Comparison of ENCODE assay signal across 26 cellular contexts in genomic region chr22:21589415-21589814, GRCh38. TPM values are rescaled to one million over a fixed set of nuclear protein-coding genes. Genes with fewer than 3 reads are reported as not detected.
DNase-seq lines count a peak whose midpoint lies in the region; ATAC-seq, FAIRE-seq and TF ChIP-seq lines count a peak whose summit lies in the region.
"Had no signal": no experiment of that assay in that cellular context is flagged by ENCODE, and none has a peak within 500 bp of the region (broad histone marks: within the 10 kb centered on the region; RNA-seq: fewer than 3 reads in every experiment).

No MANE protein-coding gene starts in this region.

- no peak for TF ChIP-seq CTCF in kidney (IDR thresholded peaks at IDR 0.05; ENCODE audit: borderline replicate concordance, extremely low read depth, insufficient read depth)

- H3K9ac ChIP-seq in trophoblast cell (ENCODE audit: low read length), result peak overlapping the region; percentile 50
- no peak overlapping the region for H3K9ac ChIP-seq in kidney (ENCODE audit: low read length in 2 of 2)
- H3K9ac ChIP-seq: KMS-11 had no signal

- peaks cover 16 to 30% of the 10 kb centered on the region in 2 experiments for H3K36me3 ChIP-seq in trophoblast cell (ENCODE audit: control insufficient read depth in 1 of 2, insufficient read depth in 2 of 2, low read length in 2 of 2)
- peaks cover 15 to 22% of the 10 kb centered on the region in 2 donors for H3K36me3 ChIP-seq in kidney (ENCODE audit: control insufficient read depth in 1 of 2, insufficient read depth in 2 of 2, low read length in 2 of 2)
- H3K36me3 ChIP-seq: uterus had no signal

- ATAC-seq in activated T-cell treated with anti-CD3 and anti-CD28 coated beads, Interleukin-2, amount 50 U/mL, for 72 hours (replicated peaks in 1 of 2), result no peak
- ATAC-seq: A549, GM12878 had no signal

- no peak overlapping the region for H3K23ac ChIP-seq in trophoblast cell (ENCODE audit: low read length)

- no peak overlapping the region for H2BK5ac ChIP-seq in trophoblast cell (ENCODE audit: low read depth, low read length, poor library complexity)

- H2BK12ac ChIP-seq in trophoblast cell (ENCODE audit: low read length), result no peak overlapping the region

- no peak overlapping the region for H2BK120ac ChIP-seq in trophoblast cell (ENCODE audit: insufficient read depth, low read length, poor library complexity)

- H3K9me3 ChIP-seq in trophoblast cell (ENCODE audit: insufficient read depth, low read depth, low read length), result peaks cover 1% of the 10 kb centered on the region
- H3K9me3 ChIP-seq in kidney (ENCODE audit: control insufficient read depth in 1 of 2, low read length in 2 of 2), result no peaks in the 10 kb centered on the region
- H3K9me3 ChIP-seq: A549, uterus had no signal

- no peak overlapping the region for H3K14ac ChIP-seq in trophoblast cell (ENCODE audit: low read length)

- no peak for FAIRE-seq in kidney (lab: Jason Lieb, UNC)
- FAIRE-seq: A549, astrocyte, GM12878, GM19239 had no signal

- no peak overlapping the region for H4K12ac ChIP-seq in trophoblast cell (ENCODE audit: low read depth, low read length)

- no peak overlapping the region for H3K18ac ChIP-seq in trophoblast cell (ENCODE audit: low read length)

- no peak overlapping the region for H2AK5ac ChIP-seq in trophoblast cell (ENCODE audit: low read length)

- no CpG with 5 or more reads among the region's 6 CpGs for WGBS in trophoblast cell (ENCODE audit: extremely low coverage, insufficient coverage, insufficient read length)

- DNase-seq in activated T-cell treated with anti-CD3 and anti-CD28 coated beads, Interleukin-2, amount 50 U/mL, for 72 hours, result no peak
- DNase-seq in activated T-cell treated with anti-CD3 and anti-CD28 coated beads, Interleukin-2, amount 50 U/mL, for 1 hour, result no peak
- peak; percentile 64 for DNase-seq in amniotic epithelial cell (ENCODE audit: low read depth)
- peak; percentile 32 to 64 for DNase-seq in trophoblast cell
- no peak for DNase-seq in kidney
- no peak for DNase-seq in DMS114 treated with DMSO at 0.1 percent for 48 hours (lab: John Stamatoyannopoulos, UW; ENCODE audit: unreplicated experiment)
- DNase-seq in SW 1271 (lab: John Stamatoyannopoulos, UW), result no peak
- DNase-seq: activated CD8-positive, alpha-beta memory T cell treated with anti-CD3 and anti-CD28 coated beads for 24 hours; C1 segment of cervical spinal cord; cerebellar nuclear complex; foreskin melanocyte; hippocampal formation; islet precursor cell; NCI-H1694 treated with DMSO at 0.1 percent for 48 hours; stimulated activated CD4-positive, alpha-beta T cell treated with anti-CD3 and anti-CD28 coated beads, Interleukin-12 subunit alpha, Interleukin-12 subunit beta, amount 100 ng/mL, for 4 hours; stimulated activated CD8-positive, alpha-beta memory T cell treated with anti-CD3 and anti-CD28 coated beads, Interleukin-4, amount 100 ng/mL, for 48 hours; T-helper 2 cell; uterus; WERI-Rb-1 had no signal

- H3K4ac ChIP-seq in trophoblast cell (ENCODE audit: low read depth, low read length), result peak overlapping the region; percentile 18

- H3K36me3 Mint-ChIP-seq in activated T-cell treated with anti-CD3 and anti-CD28 coated beads, Interleukin-2, amount 50 U/mL, for 72 hours (ENCODE audit: insufficient read depth in 2 of 2), result peaks cover 8 to 15% of the 10 kb centered on the region in 2 donors
- H3K36me3 Mint-ChIP-seq in IgD-negative memory B cell, result peaks cover 5% of the 10 kb centered on the region

- H4K91ac ChIP-seq in trophoblast cell (ENCODE audit: low read depth, low read length), result no peak overlapping the region

- H3K27ac Mint-ChIP-seq in activated T-cell treated with anti-CD3 and anti-CD28 coated beads, Interleukin-2, amount 50 U/mL, for 72 hours, result peak overlapping the region; percentile 45
- peak overlapping the region in 2 of 3 donors; percentile 4 to 31 for H3K27ac Mint-ChIP-seq in IgD-negative memory B cell

- intact Hi-C loops in kidney (cut with DNase I), result no loop called here

- H3K4me3 Mint-ChIP-seq in activated T-cell treated with anti-CD3 and anti-CD28 coated beads, Interleukin-2, amount 50 U/mL, for 72 hours, result peak overlapping the region; percentile 8 to 50
- H3K4me3 Mint-ChIP-seq in IgD-negative memory B cell, result peak overlapping the region in 1 of 4 donors; percentile 45

- H3K27me3 Mint-ChIP-seq in activated T-cell treated with anti-CD3 and anti-CD28 coated beads, Interleukin-2, amount 50 U/mL, for 72 hours (ENCODE audit: low read depth), result no peaks in the 10 kb centered on the region
- H3K27me3 Mint-ChIP-seq in IgD-negative memory B cell, result no peaks in the 10 kb centered on the region

- H3K79me1 ChIP-seq in trophoblast cell (ENCODE audit: low read length), result no peaks in the 10 kb centered on the region

- no peak overlapping the region for H4K8ac ChIP-seq in trophoblast cell (ENCODE audit: low read depth, low read length)

- no peaks in the 10 kb centered on the region for H3K27me3 ChIP-seq in trophoblast cell (ENCODE audit: insufficient read depth, low read length)
- H3K27me3 ChIP-seq: uterus had no signal

- H3K27ac ChIP-seq in trophoblast cell (ENCODE audit: low read depth, low read length) (no peak overlapping the region), kidney (ENCODE audit: low read depth in 2 of 2, low read length in 2 of 2) (no peak overlapping the region)
- H3K27ac ChIP-seq: A549, KMS-11, uterus, WERI-Rb-1 had no signal

- H3K79me2 ChIP-seq in trophoblast cell (ENCODE audit: control insufficient read depth, insufficient read depth, low read length, poor library complexity), result peaks cover 27% of the 10 kb centered on the region

- H3K4me1 ChIP-seq in trophoblast cell (ENCODE audit: control insufficient read depth in 1 of 2, insufficient read depth in 2 of 2, low read length in 2 of 2) (peaks cover 4 to 5% of the 10 kb centered on the region in 2 experiments), kidney (ENCODE audit: control insufficient read depth in 1 of 2, insufficient read depth in 1 of 2, low read depth in 1 of 2, low read length in 2 of 2) (peaks cover 9 to 11% of the 10 kb centered on the region in 2 donors)
- H3K4me1 ChIP-seq: A549 had no signal

- peaks cover 69% of the 10 kb centered on the region for H3K4me1 Mint-ChIP-seq in activated T-cell treated with anti-CD3 and anti-CD28 coated beads, Interleukin-2, amount 50 U/mL, for 72 hours (ENCODE audit: low read depth)
- peaks cover 42 to 47% (median 44%) of the 10 kb centered on the region in 3 donors for H3K4me1 Mint-ChIP-seq in IgD-negative memory B cell

- no peak overlapping the region for H2AFZ ChIP-seq in trophoblast cell (ENCODE audit: insufficient read depth, low read length, poor library complexity)

- H3K4me3 ChIP-seq in trophoblast cell (ENCODE audit: low read depth, low read length) (no peak overlapping the region), kidney (ENCODE audit: low read length in 2 of 2) (no peak overlapping the region)
- H3K4me3 ChIP-seq: A549, GM12878, lung, uterus had no signal

- H3K9me3 Mint-ChIP-seq in activated T-cell treated with anti-CD3 and anti-CD28 coated beads, Interleukin-2, amount 50 U/mL, for 72 hours, result no peaks in the 10 kb centered on the region
- H3K9me3 Mint-ChIP-seq in IgD-negative memory B cell, result no peaks in the 10 kb centered on the region

- no peak overlapping the region for H3K4me2 ChIP-seq in trophoblast cell (ENCODE audit: low read length)
- H3K4me2 ChIP-seq: A549 had no signal

RNA-seq across cellular contexts. Expression of gene UBE2L3, which starts 21.9 kb away (rescaled TPM):
- total RNA-seq in activated T-cell treated with anti-CD3 and anti-CD28 coated beads, Interleukin-2, amount 50 U/mL, for 72 hours, result 10 to 100 TPM; 42.7 to 43.5 TPM
- polyA plus RNA-seq in IgD-negative memory B cell (106 TPM), kidney (ENCODE audit: insufficient read depth, low read depth, low replicate concordance) (70.0 TPM)
- 103 TPM in 2 replicates for polyA plus RNA-seq in trophoblast cell (2013)
- 45.8 TPM for total RNA-seq in kidney

RNA-seq across cellular contexts. Expression of gene RIMBP3C, which starts 38.2 kb away (rescaled TPM):
- under 1 TPM in 1 of 2 donors, not detected in 1; 0.19 TPM for total RNA-seq in activated T-cell treated with anti-CD3 and anti-CD28 coated beads, Interleukin-2, amount 50 U/mL, for 72 hours
- 0.29 TPM for polyA plus RNA-seq in IgD-negative memory B cell
- polyA plus RNA-seq in trophoblast cell (2013), result 0.01 and 0.05 TPM in 2 replicates
- 0.22 TPM for total RNA-seq in kidney
- polyA plus RNA-seq in kidney (ENCODE audit: insufficient read depth, low read depth, low replicate concordance), result not detected
- total RNA-seq: uterus had no signal

RNA-seq across cellular contexts. Expression of gene YDJC, which starts 40.4 kb away (rescaled TPM):
- total RNA-seq in activated T-cell treated with anti-CD3 and anti-CD28 coated beads, Interleukin-2, amount 50 U/mL, for 72 hours, result 10 to 100 TPM; 39.7 to 48.8 TPM
- polyA plus RNA-seq in IgD-negative memory B cell, result 94.2 TPM
- polyA plus RNA-seq in trophoblast cell (2013), result 18.4 and 21.0 TPM in 2 replicates
- total RNA-seq in kidney, result 24.7 TPM
- 28.2 TPM for polyA plus RNA-seq in kidney (ENCODE audit: insufficient read depth, low read depth, low replicate concordance)

RNA-seq across cellular contexts. Expression of gene CCDC116, which starts 43.1 kb away (rescaled TPM):
- total RNA-seq in activated T-cell treated with anti-CD3 and anti-CD28 coated beads, Interleukin-2, amount 50 U/mL, for 72 hours, result under 1 TPM; 0.22 to 0.51 TPM
- polyA plus RNA-seq in IgD-negative memory B cell, result 0.11 TPM
- polyA plus RNA-seq in trophoblast cell (2013), result 0.41 and 0.42 TPM in 2 replicates
- 0.22 TPM for total RNA-seq in kidney
- polyA plus RNA-seq in kidney (ENCODE audit: insufficient read depth, low read depth, low replicate concordance), result 0.22 TPM

RNA-seq across cellular contexts. Expression of gene SDF2L1, which starts 52.7 kb away (rescaled TPM):
- total RNA-seq in activated T-cell treated with anti-CD3 and anti-CD28 coated beads, Interleukin-2, amount 50 U/mL, for 72 hours, result 10 to 100 TPM; 22.8 to 29.9 TPM
- polyA plus RNA-seq in IgD-negative memory B cell, result 61.5 TPM
- polyA plus RNA-seq in trophoblast cell (2013), result 59.2 and 63.2 TPM in 2 replicates
- total RNA-seq in kidney, result 56.1 TPM
- polyA plus RNA-seq in kidney (ENCODE audit: insufficient read depth, low read depth, low replicate concordance), result 79.6 TPM

Comparison
In these comparisons a context has a peak if more than half of its experiments do, and no peak if none do; other contexts are left out.
1. DNase-seq: peak in amniotic epithelial cell (single experiment) and trophoblast cell (2 of 2); none in activated T-cell treated with anti-CD3 and anti-CD28 coated beads, Interleukin-2, amount 50 U/mL, for 72 hours (0 of 2), activated T-cell treated with anti-CD3 and anti-CD28 coated beads, Interleukin-2, amount 50 U/mL, for 1 hour (single experiment), kidney (single experiment), DMS114 treated with DMSO at 0.1 percent for 48 hours (single experiment) and SW 1271 (0 of 2).